Comparison of ENCODE assay signal across 1 cellular context in the genomic region with DNA sequence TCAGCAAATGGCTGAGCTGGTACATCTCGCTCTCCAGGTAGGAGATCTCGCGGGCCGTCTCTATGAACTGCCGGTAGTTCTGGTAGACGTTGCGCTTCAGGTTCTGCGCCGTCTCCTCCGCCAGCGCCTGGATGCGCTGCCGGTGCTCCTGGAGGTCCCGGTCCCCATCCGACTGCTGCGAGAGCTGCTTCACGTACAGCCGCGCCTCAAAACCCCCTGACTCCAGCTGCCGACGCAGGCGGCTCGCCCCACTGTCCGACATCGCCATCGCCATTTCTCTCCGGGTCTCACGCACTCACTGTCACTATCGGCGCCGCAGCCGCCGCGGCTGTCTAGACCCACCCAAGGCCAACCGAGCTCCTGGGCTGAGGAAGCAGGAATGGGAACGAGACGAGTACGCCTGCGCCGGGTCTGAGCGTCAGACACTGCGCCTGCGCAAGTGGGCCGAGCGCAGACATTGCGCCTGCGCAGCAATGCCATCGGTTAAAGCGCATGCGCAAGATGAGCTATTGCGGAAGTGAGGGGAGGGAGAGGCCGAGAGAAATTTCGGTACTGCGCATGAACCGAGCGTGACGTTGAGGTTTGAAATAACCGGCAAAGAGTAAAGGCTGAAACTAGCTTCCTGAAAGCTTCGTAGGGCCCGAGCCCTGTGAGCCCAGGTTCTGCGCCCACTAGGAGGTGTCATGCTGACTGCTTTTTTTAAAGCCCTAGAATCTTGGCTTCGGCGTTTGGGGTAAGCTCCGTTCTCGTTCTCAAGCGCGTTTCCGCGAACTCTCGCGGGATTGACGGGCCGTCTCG.
TF ChIP-seq lines count a peak whose summit lies in the region.

A gene with protein sequence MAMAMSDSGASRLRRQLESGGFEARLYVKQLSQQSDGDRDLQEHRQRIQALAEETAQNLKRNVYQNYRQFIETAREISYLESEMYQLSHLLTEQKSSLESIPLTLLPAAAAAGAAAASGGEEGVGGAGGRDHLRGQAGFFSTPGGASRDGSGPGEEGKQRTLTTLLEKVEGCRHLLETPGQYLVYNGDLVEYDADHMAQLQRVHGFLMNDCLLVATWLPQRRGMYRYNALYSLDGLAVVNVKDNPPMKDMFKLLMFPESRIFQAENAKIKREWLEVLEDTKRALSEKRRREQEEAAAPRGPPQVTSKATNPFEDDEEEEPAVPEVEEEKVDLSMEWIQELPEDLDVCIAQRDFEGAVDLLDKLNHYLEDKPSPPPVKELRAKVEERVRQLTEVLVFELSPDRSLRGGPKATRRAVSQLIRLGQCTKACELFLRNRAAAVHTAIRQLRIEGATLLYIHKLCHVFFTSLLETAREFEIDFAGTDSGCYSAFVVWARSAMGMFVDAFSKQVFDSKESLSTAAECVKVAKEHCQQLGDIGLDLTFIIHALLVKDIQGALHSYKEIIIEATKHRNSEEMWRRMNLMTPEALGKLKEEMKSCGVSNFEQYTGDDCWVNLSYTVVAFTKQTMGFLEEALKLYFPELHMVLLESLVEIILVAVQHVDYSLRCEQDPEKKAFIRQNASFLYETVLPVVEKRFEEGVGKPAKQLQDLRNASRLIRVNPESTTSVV (minus strand): TSS at position 381 of the 798 bp plus-strand sequence. CDS start 107 bp downstream, at position 274.

TF ChIP-seq in HEK293, 187 proteins besides CTCF, POLR2A, EP300 and RAD21 (continued from another document and continues in another):
- TF ChIP-seq, protein P1, sequence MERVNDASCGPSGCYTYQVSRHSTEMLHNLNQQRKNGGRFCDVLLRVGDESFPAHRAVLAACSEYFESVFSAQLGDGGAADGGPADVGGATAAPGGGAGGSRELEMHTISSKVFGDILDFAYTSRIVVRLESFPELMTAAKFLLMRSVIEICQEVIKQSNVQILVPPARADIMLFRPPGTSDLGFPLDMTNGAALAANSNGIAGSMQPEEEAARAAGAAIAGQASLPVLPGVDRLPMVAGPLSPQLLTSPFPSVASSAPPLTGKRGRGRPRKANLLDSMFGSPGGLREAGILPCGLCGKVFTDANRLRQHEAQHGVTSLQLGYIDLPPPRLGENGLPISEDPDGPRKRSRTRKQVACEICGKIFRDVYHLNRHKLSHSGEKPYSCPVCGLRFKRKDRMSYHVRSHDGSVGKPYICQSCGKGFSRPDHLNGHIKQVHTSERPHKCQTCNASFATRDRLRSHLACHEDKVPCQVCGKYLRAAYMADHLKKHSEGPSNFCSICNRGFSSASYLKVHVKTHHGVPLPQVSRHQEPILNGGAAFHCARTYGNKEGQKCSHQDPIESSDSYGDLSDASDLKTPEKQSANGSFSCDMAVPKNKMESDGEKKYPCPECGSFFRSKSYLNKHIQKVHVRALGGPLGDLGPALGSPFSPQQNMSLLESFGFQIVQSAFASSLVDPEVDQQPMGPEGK (tag by site-specific recombination; IDR thresholded peaks at IDR 0.05): no peak
- TF ChIP-seq SP3 (tag by site-specific recombination; IDR thresholded peaks at IDR 0.05): peak; percentile 94
- peak; percentile 96 for TF ChIP-seq IKZF3 (tag by site-specific recombination; IDR thresholded peaks at IDR 0.05)
- no peak for TF ChIP-seq ZNF530 (tag by site-specific recombination; IDR thresholded peaks at IDR 0.05; ENCODE audit: low read depth)
- TF ChIP-seq ZNF24 (tag by site-specific recombination; IDR thresholded peaks at IDR 0.05): peak; percentile 32; the same call in 1 of the 2 replicates
- TF ChIP-seq ZNF112 (tag by site-specific recombination; IDR thresholded peaks at IDR 0.05): no peak
- peak; percentile 39; the same call in 1 of the 2 replicates for TF ChIP-seq SP7 (tag by site-specific recombination; IDR thresholded peaks at IDR 0.05)
- no peak for TF ChIP-seq ZNF555 (tag by site-specific recombination; conservative IDR thresholded peaks at IDR 0.05)
- TF ChIP-seq YY1 (tag by site-specific recombination; IDR thresholded peaks at IDR 0.05): peak; percentile 83
- peak; percentile 57 for TF ChIP-seq ZNF660 (tag by site-specific recombination; IDR thresholded peaks at IDR 0.05)
- no peak for TF ChIP-seq ZNF664 (tag by site-specific recombination; IDR thresholded peaks at IDR 0.05)
- TF ChIP-seq KLF17 (tag by site-specific recombination; IDR thresholded peaks at IDR 0.05): peak; percentile 40; the same call in 1 of the 2 replicates
- no peak for TF ChIP-seq ZNF341 (tag by site-specific recombination; IDR thresholded peaks at IDR 0.05; ENCODE audit: low read depth)
- peak; percentile 42; the same call in 1 of the 2 replicates for TF ChIP-seq ZNF843 (tag by site-specific recombination; IDR thresholded peaks at IDR 0.05)
- TF ChIP-seq ZBTB20 (tag by site-specific recombination; IDR thresholded peaks at IDR 0.05): peak; percentile 77
- TF ChIP-seq ZXDB (tag by site-specific recombination; IDR thresholded peaks at IDR 0.05): peak; percentile 84
- TF ChIP-seq, protein P2, sequence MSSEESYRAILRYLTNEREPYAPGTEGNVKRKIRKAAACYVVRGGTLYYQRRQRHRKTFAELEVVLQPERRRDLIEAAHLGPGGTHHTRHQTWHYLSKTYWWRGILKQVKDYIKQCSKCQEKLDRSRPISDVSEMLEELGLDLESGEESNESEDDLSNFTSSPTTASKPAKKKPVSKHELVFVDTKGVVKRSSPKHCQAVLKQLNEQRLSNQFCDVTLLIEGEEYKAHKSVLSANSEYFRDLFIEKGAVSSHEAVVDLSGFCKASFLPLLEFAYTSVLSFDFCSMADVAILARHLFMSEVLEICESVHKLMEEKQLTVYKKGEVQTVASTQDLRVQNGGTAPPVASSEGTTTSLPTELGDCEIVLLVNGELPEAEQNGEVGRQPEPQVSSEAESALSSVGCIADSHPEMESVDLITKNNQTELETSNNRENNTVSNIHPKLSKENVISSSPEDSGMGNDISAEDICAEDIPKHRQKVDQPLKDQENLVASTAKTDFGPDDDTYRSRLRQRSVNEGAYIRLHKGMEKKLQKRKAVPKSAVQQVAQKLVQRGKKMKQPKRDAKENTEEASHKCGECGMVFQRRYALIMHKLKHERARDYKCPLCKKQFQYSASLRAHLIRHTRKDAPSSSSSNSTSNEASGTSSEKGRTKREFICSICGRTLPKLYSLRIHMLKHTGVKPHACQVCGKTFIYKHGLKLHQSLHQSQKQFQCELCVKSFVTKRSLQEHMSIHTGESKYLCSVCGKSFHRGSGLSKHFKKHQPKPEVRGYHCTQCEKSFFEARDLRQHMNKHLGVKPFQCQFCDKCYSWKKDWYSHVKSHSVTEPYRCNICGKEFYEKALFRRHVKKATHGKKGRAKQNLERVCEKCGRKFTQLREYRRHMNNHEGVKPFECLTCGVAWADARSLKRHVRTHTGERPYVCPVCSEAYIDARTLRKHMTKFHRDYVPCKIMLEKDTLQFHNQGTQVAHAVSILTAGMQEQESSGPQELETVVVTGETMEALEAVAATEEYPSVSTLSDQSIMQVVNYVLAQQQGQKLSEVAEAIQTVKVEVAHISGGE (tag by site-specific recombination; conservative IDR thresholded peaks at IDR 0.05; ENCODE audit: low read depth): peak; percentile 63
- 0 out of 2 replicates have a peak, but pooled peaks have one; percentile 10 for TF ChIP-seq ZNF610 (tag by site-specific recombination; IDR thresholded peaks at IDR 0.05; ENCODE audit: borderline replicate concordance)
- TF ChIP-seq ZNF518A (tag by site-specific recombination; conservative IDR thresholded peaks at IDR 0.05; ENCODE audit: low read depth): peak; percentile 56
- TF ChIP-seq ZBTB21 (tag by site-specific recombination; IDR thresholded peaks at IDR 0.05): peak; percentile 72; the same call in 1 of the 2 replicates
- no peak for TF ChIP-seq ZNF211 (tag by site-specific recombination; IDR thresholded peaks at IDR 0.05; ENCODE audit: low read depth)
- TF ChIP-seq ZNF350 (tag by site-specific recombination; IDR thresholded peaks at IDR 0.05): no peak
- TF ChIP-seq, protein P3, sequence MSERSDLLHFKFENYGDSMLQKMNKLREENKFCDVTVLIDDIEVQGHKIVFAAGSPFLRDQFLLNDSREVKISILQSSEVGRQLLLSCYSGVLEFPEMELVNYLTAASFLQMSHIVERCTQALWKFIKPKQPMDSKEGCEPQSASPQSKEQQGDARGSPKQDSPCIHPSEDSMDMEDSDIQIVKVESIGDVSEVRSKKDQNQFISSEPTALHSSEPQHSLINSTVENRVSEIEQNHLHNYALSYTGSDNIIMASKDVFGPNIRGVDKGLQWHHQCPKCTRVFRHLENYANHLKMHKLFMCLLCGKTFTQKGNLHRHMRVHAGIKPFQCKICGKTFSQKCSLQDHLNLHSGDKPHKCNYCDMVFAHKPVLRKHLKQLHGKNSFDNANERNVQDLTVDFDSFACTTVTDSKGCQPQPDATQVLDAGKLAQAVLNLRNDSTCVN (tag by site-specific recombination; optimal IDR thresholded peaks at IDR 0.05): peak; percentile 94
- TF ChIP-seq, protein P4, sequence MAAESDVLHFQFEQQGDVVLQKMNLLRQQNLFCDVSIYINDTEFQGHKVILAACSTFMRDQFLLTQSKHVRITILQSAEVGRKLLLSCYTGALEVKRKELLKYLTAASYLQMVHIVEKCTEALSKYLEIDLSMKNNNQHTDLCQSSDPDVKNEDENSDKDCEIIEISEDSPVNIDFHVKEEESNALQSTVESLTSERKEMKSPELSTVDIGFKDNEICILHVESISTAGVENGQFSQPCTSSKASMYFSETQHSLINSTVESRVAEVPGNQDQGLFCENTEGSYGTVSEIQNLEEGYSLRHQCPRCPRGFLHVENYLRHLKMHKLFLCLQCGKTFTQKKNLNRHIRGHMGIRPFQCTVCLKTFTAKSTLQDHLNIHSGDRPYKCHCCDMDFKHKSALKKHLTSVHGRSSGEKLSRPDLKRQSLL (tag by site-specific recombination; IDR thresholded peaks at IDR 0.05): peak; percentile 75; the same call in 1 of the 2 replicates
- TF ChIP-seq ZNF169 (tag by site-specific recombination; IDR thresholded peaks at IDR 0.05): no peak
- no peak for TF ChIP-seq GLIS1 (tag by site-specific recombination; IDR thresholded peaks at IDR 0.05)
- TF ChIP-seq ZNF830 (tag by site-specific recombination; IDR thresholded peaks at IDR 0.05; ENCODE audit: low read depth): no peak
- TF ChIP-seq GLI4 (tag by site-specific recombination; IDR thresholded peaks at IDR 0.05): 0 out of 2 replicates have a peak, but pooled peaks have one; percentile 12
- TF ChIP-seq ZNF394 (tag by site-specific recombination; IDR thresholded peaks at IDR 0.05; ENCODE audit: borderline replicate concordance): peak; percentile 85
- peak; percentile 99 for TF ChIP-seq ZBTB8A (tag by site-specific recombination; IDR thresholded peaks at IDR 0.05)
- TF ChIP-seq ZNF501 (tag by site-specific recombination; IDR thresholded peaks at IDR 0.05): peak; percentile 94
- peak; percentile 88; the same call in 1 of the 2 replicates for TF ChIP-seq ZNF792 (tag by site-specific recombination; IDR thresholded peaks at IDR 0.05)
- TF ChIP-seq ZFP37 (tag by site-specific recombination; IDR thresholded peaks at IDR 0.05): peak; percentile 96
- no peak for TF ChIP-seq ZNF16 (tag by site-specific recombination; IDR thresholded peaks at IDR 0.05; ENCODE audit: low read depth)
- TF ChIP-seq YY2 (tag by site-specific recombination; IDR thresholded peaks at IDR 0.05): peak; percentile 79
- TF ChIP-seq ZEB2 (tag by site-specific recombination; IDR thresholded peaks at IDR 0.05): peak; percentile 70
- TF ChIP-seq ZNF76 (tag by site-specific recombination; IDR thresholded peaks at IDR 0.05; ENCODE audit: borderline replicate concordance, low read depth): peak; percentile 55; the same call in 1 of the 2 replicates
